In genomic region chr6:52285174-52286068, GRCh38 we compare ENCODE assay signal across 1 cellular context.
TF ChIP-seq lines count a peak whose summit lies in the region.

No MANE protein-coding gene starts in this region.

TF ChIP-seq in K562, 482 proteins besides CTCF, POLR2A, EP300 and RAD21 (continued from another document):
- TF ChIP-seq GABPB2 (CRISPR knock-in tag; conservative IDR thresholded peaks at IDR 0.05) (no peak), TFE3 (CRISPR knock-in tag; IDR thresholded peaks at IDR 0.05) (no peak), SMARCC2 (IDR thresholded peaks at IDR 0.05; ENCODE audit: low read depth) (no peak), SAFB (IDR thresholded peaks at IDR 0.05; ENCODE audit: borderline replicate concordance, low read depth, low read length) (no peak), JUND (IDR thresholded peaks at IDR 0.05; ENCODE audit: borderline replicate concordance, low read depth, low read length) (no peak), JUND (tag; IDR thresholded peaks at IDR 0.05; ENCODE audit: borderline replicate concordance, low read depth, low read length) (no peak), ZNF785 (CRISPR knock-in tag; IDR thresholded peaks at IDR 0.05) (no peak), ZNF124 (CRISPR knock-in tag; IDR thresholded peaks at IDR 0.05) (no peak), TSHZ1 (CRISPR knock-in tag; IDR thresholded peaks at IDR 0.05) (no peak), SP1 (CRISPR knock-in tag; IDR thresholded peaks at IDR 0.05) (no peak), BDP1 (IDR thresholded peaks at IDR 0.05; ENCODE audit: insufficient read depth, insufficient read length) (no peak), ID3 (CRISPR knock-in tag; IDR thresholded peaks at IDR 0.05) (no peak), ID3 (tag; IDR thresholded peaks at IDR 0.05) (no peak), ELK1 (CRISPR knock-in tag; IDR thresholded peaks at IDR 0.05) (no peak), ZNF140 (CRISPR knock-in tag; IDR thresholded peaks at IDR 0.05) (no peak), RBBP5 (IDR thresholded peaks at IDR 0.05; ENCODE audit: borderline replicate concordance, insufficient read depth, low read length, poor library complexity, severe bottlenecking) (no peak), DDX20 (tag; IDR thresholded peaks at IDR 0.05; ENCODE audit: low read depth) (no peak), TAL1 (IDR thresholded peaks at IDR 0.05) (no peak), POLR3G (IDR thresholded peaks at IDR 0.05; ENCODE audit: extremely low read depth, insufficient read length, insufficient replicate concordance) (no peak), ZNF76 (CRISPR knock-in tag; IDR thresholded peaks at IDR 0.05; ENCODE audit: borderline replicate concordance) (no peak)
